5 cellular contexts compared by ENCODE assay signal in genomic region chr14:73549889-73550524, GRCh38. TPM values are rescaled to one million over a fixed set of nuclear protein-coding genes. Genes with fewer than 3 reads are reported as not detected.
"Had no signal": no experiment of that assay in that cellular context is flagged by ENCODE, and none has a peak within 500 bp of the region (broad histone marks: within the 10 kb centered on the region; RNA-seq: fewer than 3 reads in every experiment).

No MANE protein-coding gene starts in this region.

RNA-seq across cellular contexts. Expression of gene HEATR4, which starts 8.7 kb away (rescaled TPM):
- total RNA-seq: dermis blood vessel endothelial cell; fibroblast of villous mesenchyme; natural killer cell treated with Interleukin-12 subunit alpha and Interleukin-12 subunit beta and Interleukin-15 and Interleukin-18, amount 100 ng/mL, for 72 hours; neural crest cell; vagina had no signal
